Comparison of ENCODE assay signal across 1 cellular context in the genomic region with DNA sequence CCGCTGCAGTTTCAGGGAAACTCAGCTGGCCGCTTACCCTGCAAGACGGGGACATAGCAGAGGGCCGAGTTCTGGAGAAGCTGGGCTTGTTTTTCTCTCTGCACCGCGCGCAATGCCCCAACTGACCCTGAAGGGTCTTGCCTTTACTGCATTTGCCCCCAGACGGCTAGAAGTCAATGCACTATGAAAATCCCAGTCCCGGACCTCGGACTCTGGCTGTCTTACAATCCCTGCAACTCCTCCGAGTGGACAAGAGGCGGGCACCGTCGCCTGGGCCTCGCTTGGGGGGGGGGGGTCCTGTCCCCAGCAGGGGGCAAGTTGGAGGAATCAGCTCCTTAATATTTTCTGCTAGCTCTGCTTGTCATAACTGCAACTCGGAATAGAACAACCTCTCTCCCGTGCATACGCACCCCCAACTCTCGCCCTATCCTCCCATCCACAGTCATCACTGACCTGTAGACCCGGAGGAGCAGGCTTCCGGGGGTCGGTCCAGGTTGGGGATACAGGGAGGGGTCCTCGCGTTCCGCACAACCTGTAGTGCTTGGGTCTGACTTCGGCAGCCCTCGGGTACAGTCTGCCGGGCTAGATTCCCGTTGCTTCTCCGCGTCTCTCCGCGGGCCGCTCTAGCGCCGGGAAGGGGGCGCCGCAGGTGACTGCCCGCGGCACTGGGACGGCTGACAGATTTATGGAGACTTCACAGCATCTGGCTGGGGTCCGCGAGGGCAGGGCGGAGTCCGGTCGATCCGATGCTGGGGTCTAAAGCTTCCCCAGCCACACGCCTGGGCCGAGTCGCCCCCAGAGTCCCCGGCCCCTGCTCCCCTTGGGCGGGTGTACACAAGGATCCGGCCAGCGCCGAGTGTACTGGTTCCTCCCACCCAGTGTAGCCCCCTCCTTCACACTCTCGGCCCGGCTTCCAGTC.
TF ChIP-seq lines count a peak whose summit lies in the region.

No MANE protein-coding gene starts in this region.

TF ChIP-seq in IMR-90, 13 proteins besides CTCF, POLR2A, EP300 and RAD21:
- TF ChIP-seq SMC3 (IDR thresholded peaks at IDR 0.05; ENCODE audit: low read depth, low read length): no peak
- no peak for TF ChIP-seq MXI1 (IDR thresholded peaks at IDR 0.05; ENCODE audit: borderline replicate concordance, low read depth, low read length)
- TF ChIP-seq RCOR1 (IDR thresholded peaks at IDR 0.05; ENCODE audit: insufficient replicate concordance, low read length): no peak
- no peak for TF ChIP-seq CEBPB (IDR thresholded peaks at IDR 0.05; ENCODE audit: low read depth, low read length)
- TF ChIP-seq FOS (IDR thresholded peaks at IDR 0.05; ENCODE audit: low read depth, low read length): no peak
- TF ChIP-seq NFE2L2 (IDR thresholded peaks at IDR 0.05; ENCODE audit: low read depth, low read length): no peak
- TF ChIP-seq MAFK (IDR thresholded peaks at IDR 0.05; ENCODE audit: low read depth, low read length): no peak
- no peak for TF ChIP-seq MAZ (IDR thresholded peaks at IDR 0.05; ENCODE audit: borderline replicate concordance, low read depth, low read length)
- TF ChIP-seq, protein P1, sequence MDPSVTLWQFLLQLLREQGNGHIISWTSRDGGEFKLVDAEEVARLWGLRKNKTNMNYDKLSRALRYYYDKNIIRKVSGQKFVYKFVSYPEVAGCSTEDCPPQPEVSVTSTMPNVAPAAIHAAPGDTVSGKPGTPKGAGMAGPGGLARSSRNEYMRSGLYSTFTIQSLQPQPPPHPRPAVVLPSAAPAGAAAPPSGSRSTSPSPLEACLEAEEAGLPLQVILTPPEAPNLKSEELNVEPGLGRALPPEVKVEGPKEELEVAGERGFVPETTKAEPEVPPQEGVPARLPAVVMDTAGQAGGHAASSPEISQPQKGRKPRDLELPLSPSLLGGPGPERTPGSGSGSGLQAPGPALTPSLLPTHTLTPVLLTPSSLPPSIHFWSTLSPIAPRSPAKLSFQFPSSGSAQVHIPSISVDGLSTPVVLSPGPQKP (IDR thresholded peaks at IDR 0.05; ENCODE audit: borderline replicate concordance, low read depth, low read length): no peak
- TF ChIP-seq RFX5 (IDR thresholded peaks at IDR 0.05; ENCODE audit: low read depth, low read length): no peak
- TF ChIP-seq, protein P2, sequence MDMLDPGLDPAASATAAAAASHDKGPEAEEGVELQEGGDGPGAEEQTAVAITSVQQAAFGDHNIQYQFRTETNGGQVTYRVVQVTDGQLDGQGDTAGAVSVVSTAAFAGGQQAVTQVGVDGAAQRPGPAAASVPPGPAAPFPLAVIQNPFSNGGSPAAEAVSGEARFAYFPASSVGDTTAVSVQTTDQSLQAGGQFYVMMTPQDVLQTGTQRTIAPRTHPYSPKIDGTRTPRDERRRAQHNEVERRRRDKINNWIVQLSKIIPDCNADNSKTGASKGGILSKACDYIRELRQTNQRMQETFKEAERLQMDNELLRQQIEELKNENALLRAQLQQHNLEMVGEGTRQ (IDR thresholded peaks at IDR 0.05; ENCODE audit: low read depth, low read length): no peak
- TF ChIP-seq BHLHE40 (IDR thresholded peaks at IDR 0.05; ENCODE audit: low read depth, low read length): no peak
- TF ChIP-seq CHD1 (IDR thresholded peaks at IDR 0.05; ENCODE audit: low read depth, low read length): no peak
TF ChIP-seq in IMR-90: peak in this region for 0.
